Comparison of ENCODE assay signal across 28 cellular contexts in genomic region chr10:90213346-90213745, GRCh38.
"Had no signal": no experiment of that assay in that cellular context is flagged by ENCODE, and none has a peak within 500 bp of the region (broad histone marks: within the 10 kb centered on the region; RNA-seq: fewer than 3 reads in every experiment).

No MANE protein-coding gene starts in this region.

- ATAC-seq: naive thymus-derived CD8-positive, alpha-beta T cell; natural killer cell treated with Interleukin-12 subunit alpha and Interleukin-12 subunit beta and Interleukin-15 and Interleukin-18, amount 100 ng/mL, for 72 hours; pancreas; right cardiac atrium; right lobe of liver; stimulated activated memory B cell treated with anti-CD40 and anti-IgM and Interleukin-4, amounts not matched to agents 10 μg/mL and 1 μg/mL and 100 μg/mL, for 72 hours; stimulated activated naive CD8-positive, alpha-beta T cell treated with anti-CD3 and anti-CD28 coated beads, Interleukin-15, amount 100 ng/mL, for 72 hours; stimulated activated naive CD8-positive, alpha-beta T cell treated with anti-CD3 and anti-CD28 coated beads, Interleukin-15, Interleukin-2, amounts not matched to agents 100 U/mL and 50 U/mL, for 24 hours; upper lobe of right lung had no signal

- H3K4me3 ChIP-seq: pancreas, prostate gland, right lobe of liver, sigmoid colon, spleen, suprapubic skin, testis, tibial artery, transverse colon, upper lobe of right lung, uterus had no signal

- H3K36me3 ChIP-seq: neutrophil, pancreas, prostate gland, right lobe of liver, sigmoid colon, spleen, suprapubic skin, tibial artery, transverse colon, upper lobe of right lung, uterus had no signal

- H3K27me3 ChIP-seq: neutrophil, pancreas, right lobe of liver, sigmoid colon, spleen, suprapubic skin, testis, tibial artery, transverse colon, upper lobe of right lung, uterus had no signal

- H3K9me3 ChIP-seq: neutrophil, pancreas, prostate gland, right lobe of liver, sigmoid colon, spleen, suprapubic skin, testis, tibial artery, transverse colon, upper lobe of right lung, uterus had no signal

- DNase-seq: naive thymus-derived CD8-positive, alpha-beta T cell; nephron progenitor cell; nucleus accumbens; pancreas; right cardiac atrium; right lobe of liver; sigmoid colon; small intestine; spleen; stimulated activated CD4-positive, alpha-beta T cell treated with anti-CD3 and anti-CD28 coated beads, Interleukin-12 subunit alpha, Interleukin-12 subunit beta, amount 100 ng/mL, for 4 hours; stimulated activated CD4-positive, alpha-beta T cell treated with anti-CD3 and anti-CD28 coated beads, Interleukin-1b, Interleukin-23, amount 100 ng/mL, for 48 hours; stimulated activated CD4-positive, alpha-beta T cell treated with anti-CD3 and anti-CD28 coated beads, Interleukin-4, amount 100 ng/mL, for 1 hour; stimulated activated CD4-positive, alpha-beta T cell treated with anti-CD3 and anti-CD28 coated beads, Interleukin-4, amount 100 ng/mL, for 4 hours; stimulated activated CD8-positive, alpha-beta memory T cell treated with anti-CD3 and anti-CD28 coated beads, Interleukin-4, amount 100 ng/mL, for 48 hours; stimulated activated naive CD4-positive, alpha-beta T cell; stimulated activated naive CD8-positive, alpha-beta T cell treated with anti-CD3 and anti-CD28 coated beads, Interleukin-15, amount 100 ng/mL, for 72 hours; stimulated activated naive CD8-positive, alpha-beta T cell treated with anti-CD3 and anti-CD28 coated beads, Interleukin-15, Interleukin-2, amounts not matched to agents 100 U/mL and 50 U/mL, for 24 hours; substantia nigra; testis; tibial artery; transverse colon; upper lobe of right lung; uterus had no signal

- H3K4me1 ChIP-seq: pancreas, prostate gland, right lobe of liver, sigmoid colon, spleen, suprapubic skin, testis, tibial artery, transverse colon, upper lobe of right lung, uterus had no signal

- H3K27ac ChIP-seq: neutrophil, pancreas, prostate gland, right lobe of liver, sigmoid colon, spleen, suprapubic skin, testis, tibial artery, transverse colon, upper lobe of right lung, uterus had no signal
